11 cellular contexts compared by ENCODE assay signal in the genomic region with DNA sequence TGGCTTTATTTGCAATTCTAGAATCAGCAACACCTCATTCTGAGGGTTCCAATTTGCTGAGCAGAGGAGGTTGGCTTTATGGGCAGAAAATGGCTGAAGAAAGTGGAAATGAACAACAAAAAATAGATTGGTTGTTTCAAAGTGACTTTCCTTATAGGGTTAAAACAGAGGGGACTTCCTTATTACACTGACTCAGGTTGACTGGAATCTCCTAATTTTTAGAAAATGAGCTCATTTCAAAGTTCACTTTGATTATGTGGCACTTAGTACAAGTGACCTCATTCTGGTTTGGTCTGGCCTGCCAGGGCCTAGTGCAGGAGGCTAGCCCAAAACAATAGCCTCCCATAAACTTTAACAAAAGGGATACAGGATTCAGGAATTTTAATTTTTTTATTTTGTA. TPM values are rescaled to one million over a fixed set of nuclear protein-coding genes. Genes with fewer than 3 reads are reported as not detected.
DNase-seq lines count a peak whose midpoint lies in the region; ATAC-seq and TF ChIP-seq lines count a peak whose summit lies in the region.
"Had no signal": no experiment of that assay in that cellular context is flagged by ENCODE, and none has a peak within 500 bp of the region (broad histone marks: within the 10 kb centered on the region; RNA-seq: fewer than 3 reads in every experiment).

No MANE protein-coding gene starts in this region.

- in situ Hi-C loops in brain microvascular endothelial cell (cut with HindIII; ENCODE audit: low pct_ligation_motif_present, low sequenced_read_pairs) = no loop called here

- no peaks in the 10 kb centered on the region for H3K27me3 ChIP-seq in brain microvascular endothelial cell (replicated peaks)
- H3K27me3 ChIP-seq: cardiac muscle cell, neutrophil had no signal

- no peak overlapping the region for H3K4me3 Mint-ChIP-seq in activated CD4-positive, alpha-beta T cell treated with anti-CD3 and anti-CD28 coated beads for 36 hours
- H3K4me3 Mint-ChIP-seq in stimulated activated effector memory CD8-positive, alpha-beta T cell treated with anti-CD3 and anti-CD28 coated beads, Interleukin-12 subunit alpha, Interleukin-12 subunit beta, amount 100 ng/mL, for 72 hours = no peak overlapping the region
- no peak overlapping the region for H3K4me3 Mint-ChIP-seq in glutamatergic neuron (ENCODE audit: unreplicated experiment)

- POLR2A ChIA-PET in activated CD4-positive, alpha-beta T cell treated with anti-CD3 and anti-CD28 coated beads for 36 hours (lab: Charles Lee) = interaction anchor here (0.7 to 1.0 kb wide), 4 partner anchors 42 to 269 kb away, joined by 3 read pairs; a partner anchor contains a TSS

- peaks cover 3% of the 10 kb centered on the region for H3K4me1 Mint-ChIP-seq in activated CD4-positive, alpha-beta T cell treated with anti-CD3 and anti-CD28 coated beads for 36 hours
- no peaks in the 10 kb centered on the region for H3K4me1 Mint-ChIP-seq in stimulated activated effector memory CD8-positive, alpha-beta T cell treated with anti-CD3 and anti-CD28 coated beads, Interleukin-12 subunit alpha, Interleukin-12 subunit beta, amount 100 ng/mL, for 72 hours
- no peaks in the 10 kb centered on the region for H3K4me1 Mint-ChIP-seq in glutamatergic neuron (ENCODE audit: low read depth, unreplicated experiment)

- no peak overlapping the region for H3K27ac Mint-ChIP-seq in activated CD4-positive, alpha-beta T cell treated with anti-CD3 and anti-CD28 coated beads for 36 hours
- H3K27ac Mint-ChIP-seq in stimulated activated effector memory CD8-positive, alpha-beta T cell treated with anti-CD3 and anti-CD28 coated beads, Interleukin-12 subunit alpha, Interleukin-12 subunit beta, amount 100 ng/mL, for 72 hours = no peak overlapping the region
- no peak overlapping the region for H3K27ac Mint-ChIP-seq in glutamatergic neuron (ENCODE audit: unreplicated experiment)

- CTCF ChIA-PET in activated CD4-positive, alpha-beta T cell treated with anti-CD3 and anti-CD28 coated beads for 36 hours (lab: Charles Lee) = interaction anchor here (1.1 kb wide), 1 partner anchor 11 kb away, joined by 3 read pairs; no protein-coding TSS in a partner anchor

- H3K36me3 ChIP-seq in brain microvascular endothelial cell (replicated peaks) = no peaks in the 10 kb centered on the region
- H3K36me3 ChIP-seq: cardiac muscle cell, neutrophil had no signal

- no peak for TF ChIP-seq CTCF in brain microvascular endothelial cell (IDR thresholded peaks at IDR 0.05; ENCODE audit: low read depth, low read length, missing control alignments)
- no peak for TF ChIP-seq CTCF in glutamatergic neuron (IDR thresholded peaks at IDR 0.05; ENCODE audit: partially characterized antibody, unreplicated experiment)

- peaks cover 7% of the 10 kb centered on the region for H3K9me3 Mint-ChIP-seq in activated CD4-positive, alpha-beta T cell treated with anti-CD3 and anti-CD28 coated beads for 36 hours (ENCODE audit: low read depth)
- H3K9me3 Mint-ChIP-seq in stimulated activated effector memory CD8-positive, alpha-beta T cell treated with anti-CD3 and anti-CD28 coated beads, Interleukin-12 subunit alpha, Interleukin-12 subunit beta, amount 100 ng/mL, for 72 hours = no peaks in the 10 kb centered on the region
- peaks cover 2% of the 10 kb centered on the region for H3K9me3 Mint-ChIP-seq in glutamatergic neuron (ENCODE audit: unreplicated experiment)

- intact Hi-C loops in activated CD4-positive, alpha-beta T cell treated with anti-CD3 and anti-CD28 coated beads for 36 hours (cut with DNase I, micrococcal nuclease) = loop anchor here in 1 of 2 experiments (2.0 kb wide), 1 partner anchor 46 kb away; no protein-coding TSS in a partner anchor

- peak; percentile 33 for DNase-seq in activated CD4-positive, alpha-beta T cell treated with anti-CD3 and anti-CD28 coated beads for 36 hours
- DNase-seq in activated CD4-positive, alpha-beta T cell treated with anti-CD3 and anti-CD28 coated beads for 4 hours = no peak
- DNase-seq in brain microvascular endothelial cell = peak; percentile 57
- DNase-seq in stimulated activated effector memory CD8-positive, alpha-beta T cell treated with anti-CD3 and anti-CD28 coated beads, Interleukin-12 subunit alpha, Interleukin-12 subunit beta, amount 100 ng/mL, for 72 hours (ENCODE audit: low spot score in 2 of 2) = no peak
- DNase-seq in glutamatergic neuron = no peak
- no peak for DNase-seq in activated naive CD4-positive, alpha-beta T cell treated with Interleukin-2 at 50 U/mL for 16 hours

- H3K36me3 Mint-ChIP-seq in activated CD4-positive, alpha-beta T cell treated with anti-CD3 and anti-CD28 coated beads for 36 hours (ENCODE audit: low read depth) = no peaks in the 10 kb centered on the region
- no peaks in the 10 kb centered on the region for H3K36me3 Mint-ChIP-seq in stimulated activated effector memory CD8-positive, alpha-beta T cell treated with anti-CD3 and anti-CD28 coated beads, Interleukin-12 subunit alpha, Interleukin-12 subunit beta, amount 100 ng/mL, for 72 hours
- no peaks in the 10 kb centered on the region for H3K36me3 Mint-ChIP-seq in glutamatergic neuron (ENCODE audit: unreplicated experiment)

- H3K27me3 Mint-ChIP-seq in activated CD4-positive, alpha-beta T cell treated with anti-CD3 and anti-CD28 coated beads for 36 hours = no peaks in the 10 kb centered on the region
- H3K27me3 Mint-ChIP-seq in glutamatergic neuron (ENCODE audit: unreplicated experiment) = no peaks in the 10 kb centered on the region

- peak overlapping the region; percentile 53 for H3K27ac ChIP-seq in brain microvascular endothelial cell
- H3K27ac ChIP-seq: A549, cardiac muscle cell, neutrophil had no signal

- H3K4me3 ChIP-seq in brain microvascular endothelial cell (ENCODE audit: low read depth, low read length) = no peak overlapping the region
- H3K4me3 ChIP-seq: A549, cardiac muscle cell had no signal

- ATAC-seq in activated CD4-positive, alpha-beta T cell treated with anti-CD3 and anti-CD28 coated beads for 36 hours = peak; percentile 96
- ATAC-seq in HG03039 (IDR thresholded peaks at IDR 0.05; ENCODE audit: unreplicated experiment) (peak; percentile 83), GM21515 (IDR thresholded peaks at IDR 0.05; ENCODE audit: unreplicated experiment) (no peak)
- ATAC-seq in stimulated activated effector memory CD8-positive, alpha-beta T cell treated with anti-CD3 and anti-CD28 coated beads, Interleukin-12 subunit alpha, Interleukin-12 subunit beta, amount 100 ng/mL, for 72 hours = peak; percentile 98
- ATAC-seq: A549 had no signal

RNA-seq across cellular contexts. Expression of a gene that starts 41.4 kb away (rescaled TPM):
- 10 to 100 TPM; 47.8 to 56.7 TPM for total RNA-seq in activated CD4-positive, alpha-beta T cell treated with anti-CD3 and anti-CD28 coated beads for 36 hours
- 8.9 TPM for total RNA-seq in glutamatergic neuron (ENCODE audit: unreplicated experiment)

Comparison
In these comparisons a context has a peak if more than half of its experiments do, and no peak if none do; other contexts are left out.
1. DNase-seq: peak in activated CD4-positive, alpha-beta T cell treated with anti-CD3 and anti-CD28 coated beads for 36 hours (single experiment) and brain microvascular endothelial cell (single experiment); none in activated CD4-positive, alpha-beta T cell treated with anti-CD3 and anti-CD28 coated beads for 4 hours (0 of 2), stimulated activated effector memory CD8-positive, alpha-beta T cell treated with anti-CD3 and anti-CD28 coated beads, Interleukin-12 subunit alpha, Interleukin-12 subunit beta, amount 100 ng/mL, for 72 hours (0 of 2), glutamatergic neuron (single experiment) and activated naive CD4-positive, alpha-beta T cell treated with Interleukin-2 at 50 U/mL for 16 hours (single experiment).